In genomic region chr3:156781310-156782230, GRCh38 we compare ENCODE assay signal across 1 cellular context.
A peak's percentile ranks its signal among the peaks of the same experiment; 100 is the strongest.
TF ChIP-seq lines count a peak whose summit lies in the region.

No MANE protein-coding gene starts in this region.

TF ChIP-seq in K562, 482 proteins besides CTCF, POLR2A, EP300 and RAD21 (continued from another document):
- TF ChIP-seq CEBPZ (IDR thresholded peaks at IDR 0.05; ENCODE audit: borderline replicate concordance, low read depth, low read length): no peak
- TF ChIP-seq ZBED1 (IDR thresholded peaks at IDR 0.05): no peak
- no peak for TF ChIP-seq ZNF449 (CRISPR knock-in tag; IDR thresholded peaks at IDR 0.05)
- no peak for TF ChIP-seq SAFB2 (IDR thresholded peaks at IDR 0.05; ENCODE audit: borderline replicate concordance, low read depth, low read length, severe bottlenecking)
- TF ChIP-seq KDM2B (CRISPR knock-in tag; IDR thresholded peaks at IDR 0.05): no peak
- no peak for TF ChIP-seq YY1 (IDR thresholded peaks at IDR 0.05; ENCODE audit: borderline replicate concordance in 1 of 3, control insufficient read depth in 1 of 3, extremely low read depth in 1 of 3, insufficient read depth in 3 of 3, insufficient read length in 1 of 3, insufficient replicate concordance in 2 of 3, low read depth in 1 of 3, low read length in 2 of 3)
- no peak for TF ChIP-seq RFX7 (CRISPR knock-in tag; IDR thresholded peaks at IDR 0.05)
- no peak for TF ChIP-seq NFIX (CRISPR knock-in tag; IDR thresholded peaks at IDR 0.05; ENCODE audit: low read depth)
- TF ChIP-seq JUNB (CRISPR knock-in tag; conservative IDR thresholded peaks at IDR 0.05): no peak
- no peak for TF ChIP-seq HEY1 (CRISPR knock-in tag; IDR thresholded peaks at IDR 0.05; ENCODE audit: borderline replicate concordance)
- TF ChIP-seq USF2 (CRISPR knock-in tag; IDR thresholded peaks at IDR 0.05): no peak
- TF ChIP-seq NCOA2 (IDR thresholded peaks at IDR 0.05; ENCODE audit: partially characterized antibody in 2 of 2): no peak
- no peak for TF ChIP-seq POU5F1 (IDR thresholded peaks at IDR 0.05; ENCODE audit: borderline replicate concordance, low read depth, low read length, partially characterized antibody)
- no peak for TF ChIP-seq DNMT1 (IDR thresholded peaks at IDR 0.05)
- no peak for TF ChIP-seq PREB (CRISPR knock-in tag; IDR thresholded peaks at IDR 0.05)
- no peak for TF ChIP-seq STAT5B (CRISPR knock-in tag; IDR thresholded peaks at IDR 0.05)
- TF ChIP-seq FOXA3 (CRISPR knock-in tag; conservative IDR thresholded peaks at IDR 0.05 in 1 of 2, IDR thresholded peaks at IDR 0.05 in 1 of 2): 0 out of 4 replicates have a peak, but pooled peaks of 1 of the 2 experiments have one; percentile 44
- no peak for TF ChIP-seq OTX1 (CRISPR knock-in tag; IDR thresholded peaks at IDR 0.05)
- no peak for TF ChIP-seq CSDE1 (IDR thresholded peaks at IDR 0.05)
- TF ChIP-seq SIRT6 (IDR thresholded peaks at IDR 0.05; ENCODE audit: low read depth, low read length): no peak
- TF ChIP-seq ZNF232 (CRISPR knock-in tag; IDR thresholded peaks at IDR 0.05): no peak
- TF ChIP-seq DEAF1 (CRISPR knock-in tag; IDR thresholded peaks at IDR 0.05): no peak
TF ChIP-seq in K562: peak in this region for 77.
